ENCODE assay signal across 1 cellular context in the genomic region with DNA sequence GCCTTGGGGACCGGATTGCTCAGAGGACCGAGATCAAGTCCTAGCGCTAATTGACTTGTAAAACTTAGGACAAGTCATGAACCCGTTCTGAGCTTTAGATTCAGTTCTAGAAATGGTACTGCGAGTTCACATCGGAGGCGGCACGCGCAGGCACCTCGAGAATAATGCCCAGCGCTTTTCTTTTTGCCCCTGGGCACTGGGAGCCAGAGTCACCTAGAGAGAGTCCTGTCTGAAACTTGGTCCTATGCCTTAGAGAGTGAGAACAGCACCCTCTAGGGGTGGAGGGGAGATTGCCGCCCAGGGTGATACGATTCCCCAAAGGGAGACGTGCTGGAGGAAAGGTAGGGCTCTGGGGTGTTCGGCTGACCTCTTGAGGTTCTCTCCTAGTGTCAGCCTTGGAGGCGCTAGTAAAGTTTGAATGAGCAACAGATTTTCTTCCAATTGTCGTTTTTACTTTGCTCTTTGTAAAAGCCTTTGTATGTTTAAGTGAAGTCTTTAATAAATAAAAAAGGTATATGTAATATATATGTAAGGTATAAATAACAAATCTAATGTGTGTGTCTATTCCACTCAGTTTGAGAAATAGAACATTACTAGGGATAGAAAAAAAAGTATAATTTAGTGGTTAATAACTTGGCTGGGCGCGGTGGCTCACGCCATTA.
A peak's percentile ranks its signal among the peaks of the same experiment; 100 is the strongest.
TF ChIP-seq lines count a peak whose summit lies in the region.

No MANE protein-coding gene starts in this region.

TF ChIP-seq in HepG2, 621 proteins besides CTCF, POLR2A, EP300 and RAD21 (continued from another document and continues in another):
- TF ChIP-seq REXO4 (CRISPR knock-in tag; IDR thresholded peaks at IDR 0.05; ENCODE audit: borderline replicate concordance), result no peak
- TF ChIP-seq TGIF2 (CRISPR knock-in tag; IDR thresholded peaks at IDR 0.05), result peak; percentile 58; the same call in 1 of the 2 replicates
- TF ChIP-seq, protein P1, sequence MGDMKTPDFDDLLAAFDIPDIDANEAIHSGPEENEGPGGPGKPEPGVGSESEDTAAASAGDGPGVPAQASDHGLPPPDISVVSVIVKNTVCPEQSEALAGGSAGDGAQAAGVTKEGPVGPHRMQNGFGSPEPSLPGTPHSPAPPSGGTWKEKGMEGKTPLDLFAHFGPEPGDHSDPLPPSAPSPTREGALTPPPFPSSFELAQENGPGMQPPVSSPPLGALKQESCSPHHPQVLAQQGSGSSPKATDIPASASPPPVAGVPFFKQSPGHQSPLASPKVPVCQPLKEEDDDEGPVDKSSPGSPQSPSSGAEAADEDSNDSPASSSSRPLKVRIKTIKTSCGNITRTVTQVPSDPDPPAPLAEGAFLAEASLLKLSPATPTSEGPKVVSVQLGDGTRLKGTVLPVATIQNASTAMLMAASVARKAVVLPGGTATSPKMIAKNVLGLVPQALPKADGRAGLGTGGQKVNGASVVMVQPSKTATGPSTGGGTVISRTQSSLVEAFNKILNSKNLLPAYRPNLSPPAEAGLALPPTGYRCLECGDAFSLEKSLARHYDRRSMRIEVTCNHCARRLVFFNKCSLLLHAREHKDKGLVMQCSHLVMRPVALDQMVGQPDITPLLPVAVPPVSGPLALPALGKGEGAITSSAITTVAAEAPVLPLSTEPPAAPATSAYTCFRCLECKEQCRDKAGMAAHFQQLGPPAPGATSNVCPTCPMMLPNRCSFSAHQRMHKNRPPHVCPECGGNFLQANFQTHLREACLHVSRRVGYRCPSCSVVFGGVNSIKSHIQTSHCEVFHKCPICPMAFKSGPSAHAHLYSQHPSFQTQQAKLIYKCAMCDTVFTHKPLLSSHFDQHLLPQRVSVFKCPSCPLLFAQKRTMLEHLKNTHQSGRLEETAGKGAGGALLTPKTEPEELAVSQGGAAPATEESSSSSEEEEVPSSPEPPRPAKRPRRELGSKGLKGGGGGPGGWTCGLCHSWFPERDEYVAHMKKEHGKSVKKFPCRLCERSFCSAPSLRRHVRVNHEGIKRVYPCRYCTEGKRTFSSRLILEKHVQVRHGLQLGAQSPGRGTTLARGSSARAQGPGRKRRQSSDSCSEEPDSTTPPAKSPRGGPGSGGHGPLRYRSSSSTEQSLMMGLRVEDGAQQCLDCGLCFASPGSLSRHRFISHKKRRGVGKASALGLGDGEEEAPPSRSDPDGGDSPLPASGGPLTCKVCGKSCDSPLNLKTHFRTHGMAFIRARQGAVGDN (CRISPR knock-in tag; IDR thresholded peaks at IDR 0.05), result no peak
- TF ChIP-seq KLF11 (CRISPR knock-in tag; IDR thresholded peaks at IDR 0.05), result no peak
- TF ChIP-seq ZBTB25 (CRISPR knock-in tag; IDR thresholded peaks at IDR 0.05), result no peak
- TF ChIP-seq ZNF558 (CRISPR knock-in tag; IDR thresholded peaks at IDR 0.05; ENCODE audit: borderline replicate concordance), result no peak
- peak; percentile 70; the same call in 1 of the 2 replicates for TF ChIP-seq ZNF331 (CRISPR knock-in tag; IDR thresholded peaks at IDR 0.05)
- TF ChIP-seq ZNF263 (CRISPR knock-in tag; IDR thresholded peaks at IDR 0.05), result no peak
- no peak for TF ChIP-seq ZNF749 (CRISPR knock-in tag; IDR thresholded peaks at IDR 0.05; ENCODE audit: borderline replicate concordance)
- TF ChIP-seq ZNF788 (CRISPR knock-in tag; IDR thresholded peaks at IDR 0.05; ENCODE audit: borderline replicate concordance), result peak; percentile 60; the same call in 1 of the 2 replicates
- TF ChIP-seq TEF (CRISPR knock-in tag; IDR thresholded peaks at IDR 0.05), result no peak
- TF ChIP-seq THAP9 (CRISPR knock-in tag; IDR thresholded peaks at IDR 0.05; ENCODE audit: borderline replicate concordance), result no peak
- TF ChIP-seq ZSCAN22 (CRISPR knock-in tag; IDR thresholded peaks at IDR 0.05), result no peak
- no peak for TF ChIP-seq ZKSCAN1 (IDR thresholded peaks at IDR 0.05; ENCODE audit: low read length)
- TF ChIP-seq NFE2L2 (IDR thresholded peaks at IDR 0.05; ENCODE audit: low read length), result no peak
- TF ChIP-seq HDAC1 (CRISPR knock-in tag; IDR thresholded peaks at IDR 0.05), result no peak
- TF ChIP-seq ZNF326 (CRISPR knock-in tag; IDR thresholded peaks at IDR 0.05; ENCODE audit: borderline replicate concordance), result no peak
- TF ChIP-seq GABPB1 (CRISPR knock-in tag; IDR thresholded peaks at IDR 0.05), result no peak; the same call in 1 of the 2 replicates
- no peak for TF ChIP-seq ZNF580 (CRISPR knock-in tag; IDR thresholded peaks at IDR 0.05; ENCODE audit: borderline replicate concordance, low read depth)
- no peak for TF ChIP-seq FOXM1 (CRISPR knock-in tag; IDR thresholded peaks at IDR 0.05)
- TF ChIP-seq PPARG (CRISPR knock-in tag; conservative IDR thresholded peaks at IDR 0.05), result no peak
- TF ChIP-seq ARNT (IDR thresholded peaks at IDR 0.05), result no peak
- no peak for TF ChIP-seq MYC (CRISPR knock-in tag; IDR thresholded peaks at IDR 0.05; ENCODE audit: borderline replicate concordance)
- TF ChIP-seq ZIK1 (CRISPR knock-in tag; IDR thresholded peaks at IDR 0.05; ENCODE audit: borderline replicate concordance, low read depth), result no peak
- TF ChIP-seq ZNF737 (CRISPR knock-in tag; IDR thresholded peaks at IDR 0.05; ENCODE audit: borderline replicate concordance), result no peak; the same call in 1 of the 2 replicates
- no peak for TF ChIP-seq ATAD3A (CRISPR knock-in tag; IDR thresholded peaks at IDR 0.05)
- TF ChIP-seq, protein P2, sequence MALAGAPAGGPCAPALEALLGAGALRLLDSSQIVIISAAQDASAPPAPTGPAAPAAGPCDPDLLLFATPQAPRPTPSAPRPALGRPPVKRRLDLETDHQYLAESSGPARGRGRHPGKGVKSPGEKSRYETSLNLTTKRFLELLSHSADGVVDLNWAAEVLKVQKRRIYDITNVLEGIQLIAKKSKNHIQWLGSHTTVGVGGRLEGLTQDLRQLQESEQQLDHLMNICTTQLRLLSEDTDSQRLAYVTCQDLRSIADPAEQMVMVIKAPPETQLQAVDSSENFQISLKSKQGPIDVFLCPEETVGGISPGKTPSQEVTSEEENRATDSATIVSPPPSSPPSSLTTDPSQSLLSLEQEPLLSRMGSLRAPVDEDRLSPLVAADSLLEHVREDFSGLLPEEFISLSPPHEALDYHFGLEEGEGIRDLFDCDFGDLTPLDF (CRISPR knock-in tag; IDR thresholded peaks at IDR 0.05), result 0 out of 2 replicates have a peak, but pooled peaks have one; percentile 2
- no peak for TF ChIP-seq PBX3 (CRISPR knock-in tag; IDR thresholded peaks at IDR 0.05; ENCODE audit: borderline replicate concordance)
- 0 out of 2 replicates have a peak, but pooled peaks have one; percentile 11 for TF ChIP-seq ARNT2 (CRISPR knock-in tag; IDR thresholded peaks at IDR 0.05; ENCODE audit: low read depth)
- TF ChIP-seq ZNF670 (CRISPR knock-in tag; IDR thresholded peaks at IDR 0.05; ENCODE audit: borderline replicate concordance), result peak; percentile 2; the same call in 1 of the 2 replicates
- no peak for TF ChIP-seq ZNF20 (CRISPR knock-in tag; IDR thresholded peaks at IDR 0.05)
- no peak for TF ChIP-seq ZNF207 (IDR thresholded peaks at IDR 0.05; ENCODE audit: borderline replicate concordance)
- TF ChIP-seq, protein P3, sequence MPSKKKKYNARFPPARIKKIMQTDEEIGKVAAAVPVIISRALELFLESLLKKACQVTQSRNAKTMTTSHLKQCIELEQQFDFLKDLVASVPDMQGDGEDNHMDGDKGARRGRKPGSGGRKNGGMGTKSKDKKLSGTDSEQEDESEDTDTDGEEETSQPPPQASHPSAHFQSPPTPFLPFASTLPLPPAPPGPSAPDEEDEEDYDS (CRISPR knock-in tag; IDR thresholded peaks at IDR 0.05), result peak; percentile 31; the same call in 1 of the 2 replicates
- TF ChIP-seq CC2D1A (CRISPR knock-in tag; IDR thresholded peaks at IDR 0.05), result no peak
- TF ChIP-seq ETV5 (CRISPR knock-in tag; IDR thresholded peaks at IDR 0.05; ENCODE audit: borderline replicate concordance), result no peak
- TF ChIP-seq SRSF1 (optimal IDR thresholded peaks at IDR 0.05; ENCODE audit: low read depth, low read length), result no peak
- TF ChIP-seq ZFP36L1 (CRISPR knock-in tag; IDR thresholded peaks at IDR 0.05), result no peak
- TF ChIP-seq ZNF572 (CRISPR knock-in tag; IDR thresholded peaks at IDR 0.05), result no peak
- TF ChIP-seq NKX3-1 (CRISPR knock-in tag; IDR thresholded peaks at IDR 0.05), result 0 out of 2 replicates have a peak, but pooled peaks have one; percentile 4
- TF ChIP-seq MTF1 (CRISPR knock-in tag; IDR thresholded peaks at IDR 0.05), result 0 out of 2 replicates have a peak, but pooled peaks have one; percentile 9
- TF ChIP-seq, protein P4, sequence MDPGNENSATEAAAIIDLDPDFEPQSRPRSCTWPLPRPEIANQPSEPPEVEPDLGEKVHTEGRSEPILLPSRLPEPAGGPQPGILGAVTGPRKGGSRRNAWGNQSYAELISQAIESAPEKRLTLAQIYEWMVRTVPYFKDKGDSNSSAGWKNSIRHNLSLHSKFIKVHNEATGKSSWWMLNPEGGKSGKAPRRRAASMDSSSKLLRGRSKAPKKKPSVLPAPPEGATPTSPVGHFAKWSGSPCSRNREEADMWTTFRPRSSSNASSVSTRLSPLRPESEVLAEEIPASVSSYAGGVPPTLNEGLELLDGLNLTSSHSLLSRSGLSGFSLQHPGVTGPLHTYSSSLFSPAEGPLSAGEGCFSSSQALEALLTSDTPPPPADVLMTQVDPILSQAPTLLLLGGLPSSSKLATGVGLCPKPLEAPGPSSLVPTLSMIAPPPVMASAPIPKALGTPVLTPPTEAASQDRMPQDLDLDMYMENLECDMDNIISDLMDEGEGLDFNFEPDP (CRISPR knock-in tag; conservative IDR thresholded peaks at IDR 0.05), result 0 out of 2 replicates have a peak, but pooled peaks have one; percentile 54
- 0 out of 2 replicates have a peak, but pooled peaks have one; percentile 16 for TF ChIP-seq TARDBP (CRISPR knock-in tag; IDR thresholded peaks at IDR 0.05)
- peak; percentile 54 for TF ChIP-seq SMC3 (IDR thresholded peaks at IDR 0.05; ENCODE audit: low read length)
- TF ChIP-seq ISL2 (CRISPR knock-in tag; IDR thresholded peaks at IDR 0.05), result 0 out of 2 replicates have a peak, but pooled peaks have one; percentile 24
- TF ChIP-seq ZNF33A (CRISPR knock-in tag; IDR thresholded peaks at IDR 0.05; ENCODE audit: borderline replicate concordance), result no peak
